Comparison of ENCODE assay signal across 25 cellular contexts in genomic region chr2:9126540-9126939, GRCh38.
"Had no signal": no experiment of that assay in that cellular context is flagged by ENCODE, and none has a peak within 500 bp of the region (broad histone marks: within the 10 kb centered on the region; RNA-seq: fewer than 3 reads in every experiment).

No MANE protein-coding gene starts in this region.

- H2AFZ ChIP-seq: parathyroid adenoma had no signal

- DNase-seq: hypothalamus; immature natural killer cell; left ventricle myocardium inferior; mesendoderm; naive B cell; natural killer cell; nucleus accumbens; small intestine; stimulated activated CD4-positive, alpha-beta T cell treated with anti-CD3 and anti-CD28 coated beads, Interleukin-1b, Interleukin-23, amount 100 ng/mL, for 48 hours; stimulated activated CD4-positive, alpha-beta T cell treated with anti-CD3 and anti-CD28 coated beads, Interleukin-2, amount 100 ng/mL, for 48 hours; stimulated activated CD4-positive, alpha-beta T cell treated with anti-CD3 and anti-CD28 coated beads, Interleukin-4, amount 100 ng/mL, for 4 hours; stimulated activated CD8-positive, alpha-beta memory T cell treated with anti-CD3 and anti-CD28 coated beads, Interleukin-4, amount 100 ng/mL, for 48 hours; stimulated activated naive CD4-positive, alpha-beta T cell treated with Interleukin-2 at 50 U/mL for 16 hours; stomach; testis; thyroid gland; transverse colon; upper lobe of left lung had no signal

- H3K27me3 ChIP-seq: right atrium auricular region, stomach, testis, thyroid gland, transverse colon, upper lobe of left lung, vagina had no signal

- FAIRE-seq: islet of Langerhans, small intestine had no signal

- H3K4me1 ChIP-seq: left ventricle myocardium inferior, right atrium auricular region, stomach, testis, thyroid gland, transverse colon, upper lobe of left lung, vagina had no signal

- H3K9me3 ChIP-seq: right atrium auricular region, testis, thyroid gland, transverse colon, upper lobe of left lung, vagina had no signal

- H3K36me3 ChIP-seq: left ventricle myocardium inferior, right atrium auricular region, stomach, thyroid gland, transverse colon, upper lobe of left lung, vagina had no signal

- H3K27ac ChIP-seq: left ventricle myocardium inferior, parathyroid adenoma, right atrium auricular region, stomach, testis, thyroid gland, transverse colon, upper lobe of left lung, vagina had no signal

- H3K4me3 ChIP-seq: left ventricle myocardium inferior, lung, right atrium auricular region, stomach, testis, thyroid gland, transverse colon, upper lobe of left lung, vagina had no signal

- H3K79me2 ChIP-seq: parathyroid adenoma had no signal

- H3K9ac ChIP-seq: parathyroid adenoma had no signal

- ATAC-seq: natural killer cell; sciatic nerve; stimulated activated memory B cell treated with anti-CD40 and anti-IgM and Interleukin-4, amounts not matched to agents 10 μg/mL and 1 μg/mL and 100 μg/mL, for 72 hours had no signal
